In genomic region chr9:135869916-135870315, GRCh38 we compare ENCODE assay signal across 37 cellular contexts.
"Had no signal": no experiment of that assay in that cellular context is flagged by ENCODE, and none has a peak within 500 bp of the region (broad histone marks: within the 10 kb centered on the region; RNA-seq: fewer than 3 reads in every experiment).

No MANE protein-coding gene starts in this region.

- H3K27me3 Mint-ChIP-seq: activated B cell treated with CpG ODN at 0.5 μM for 24 hours; activated CD4-positive, alpha-beta memory T cell treated with anti-CD3 and anti-CD28 coated beads for 36 hours; activated CD4-positive, alpha-beta T cell treated with anti-CD3 and anti-CD28 coated beads, Interleukin-2, amount 10 ng/mL, durations not matched to agents 24 days and 14 days; activated CD8-positive, alpha-beta T cell treated with anti-CD3 and anti-CD28 coated beads for 36 hours; activated naive CD8-positive, alpha-beta T cell treated with anti-CD3 and anti-CD28 coated beads, Interleukin-2, amount 10 ng/mL, durations not matched to agents 7 days and 5 days; activated T-helper 17 cell treated with anti-CD3 and anti-CD28 coated beads, Interleukin-2, amount 50 U/mL, for 72 hours; brain; central memory CD8-positive, alpha-beta T cell had no signal

- H3K9me3 Mint-ChIP-seq: activated B cell treated with CpG ODN at 0.5 μM for 24 hours; activated CD4-positive, alpha-beta memory T cell treated with anti-CD3 and anti-CD28 coated beads for 36 hours; activated CD8-positive, alpha-beta T cell treated with anti-CD3 and anti-CD28 coated beads for 36 hours; activated naive CD4-positive, alpha-beta T cell treated with anti-CD3 and anti-CD28 coated beads for 36 hours; activated naive CD4-positive, alpha-beta T cell treated with anti-CD3 and anti-CD28 coated beads, Interleukin-2, amount 50 U/mL, for 72 hours; activated naive CD8-positive, alpha-beta T cell treated with anti-CD3 and anti-CD28 coated beads, Interleukin-2, amount 10 ng/mL, durations not matched to agents 7 days and 5 days; activated T-cell treated with anti-CD3 and anti-CD28 coated beads, Interleukin-2, amount 50 U/mL, for 4 hours; activated T-cell treated with anti-CD3 and anti-CD28 coated beads, Interleukin-2, amount 50 U/mL, for 72 hours; activated T-helper 1 cell treated with anti-CD3 and anti-CD28 coated beads, Interleukin-12 subunit alpha, Interleukin-12 subunit beta, Interleukin-2, Interleukin-4 antibody, amounts not matched to agents 30 ng/mL and 10 ng/mL and 1 ng/mL, durations not matched to agents 14 hours and 24 hours and 36 hours; activated T-helper 17 cell treated with anti-CD3 and anti-CD28 coated beads, Interleukin-2, amount 50 U/mL, for 72 hours; brain; central memory CD8-positive, alpha-beta T cell; T-helper 1 cell treated with Interleukin-12 subunit alpha and Interleukin-12 subunit beta and Interleukin-4 antibody, amounts not matched to agents 30 μg/mL and 1 μg/mL, for 36 hours; T-helper 2 cell treated with Interferon-gamma antibody and Interleukin-4, amounts not matched to agents 5 μg/mL and 100 μg/mL, for 36 hours had no signal

- H3K4me1 Mint-ChIP-seq: activated B cell treated with CpG ODN at 0.5 μM for 24 hours; activated CD4-positive, alpha-beta T cell treated with anti-CD3 and anti-CD28 coated beads, Interleukin-2, amount 10 ng/mL, durations not matched to agents 24 days and 14 days had no signal

- H3K4me3 Mint-ChIP-seq: activated B cell treated with CpG ODN at 0.5 μM for 24 hours; activated CD4-positive, alpha-beta memory T cell treated with anti-CD3 and anti-CD28 coated beads for 36 hours; activated CD4-positive, alpha-beta T cell treated with anti-CD3 and anti-CD28 coated beads, Interleukin-2, amount 10 ng/mL, durations not matched to agents 24 days and 14 days; activated CD8-positive, alpha-beta T cell treated with anti-CD3 and anti-CD28 coated beads for 36 hours; activated naive CD4-positive, alpha-beta T cell treated with anti-CD3 and anti-CD28 coated beads for 36 hours; activated naive CD8-positive, alpha-beta T cell treated with anti-CD3 and anti-CD28 coated beads, Interleukin-2, amount 10 ng/mL, durations not matched to agents 7 days and 5 days; activated T-cell treated with anti-CD3 and anti-CD28 coated beads, Interleukin-2, amount 50 U/mL, for 4 hours; activated T-cell treated with anti-CD3 and anti-CD28 coated beads, Interleukin-2, amount 50 U/mL, for 72 hours; activated T-helper 1 cell treated with anti-CD3 and anti-CD28 coated beads, Interleukin-12 subunit alpha, Interleukin-12 subunit beta, Interleukin-2, Interleukin-4 antibody, amounts not matched to agents 30 ng/mL and 10 ng/mL and 1 ng/mL, durations not matched to agents 14 hours and 24 hours and 36 hours; activated T-helper 17 cell treated with anti-CD3 and anti-CD28 coated beads, Interleukin-2, amount 50 U/mL, for 72 hours; brain; central memory CD8-positive, alpha-beta T cell; T-helper 1 cell treated with Interleukin-12 subunit alpha and Interleukin-12 subunit beta and Interleukin-4 antibody, amounts not matched to agents 30 μg/mL and 1 μg/mL, for 36 hours; T-helper 2 cell treated with Interferon-gamma antibody and Interleukin-4, amounts not matched to agents 5 μg/mL and 100 μg/mL, for 36 hours had no signal

- H3K27ac Mint-ChIP-seq: activated B cell treated with CpG ODN at 0.5 μM for 24 hours; activated CD4-positive, alpha-beta memory T cell treated with anti-CD3 and anti-CD28 coated beads for 36 hours; activated CD4-positive, alpha-beta T cell treated with anti-CD3 and anti-CD28 coated beads, Interleukin-2, amount 10 ng/mL, durations not matched to agents 24 days and 14 days; activated CD8-positive, alpha-beta T cell treated with anti-CD3 and anti-CD28 coated beads for 36 hours; activated naive CD4-positive, alpha-beta T cell treated with anti-CD3 and anti-CD28 coated beads for 36 hours; activated naive CD8-positive, alpha-beta T cell treated with anti-CD3 and anti-CD28 coated beads, Interleukin-2, amount 10 ng/mL, durations not matched to agents 7 days and 5 days; activated T-cell treated with anti-CD3 and anti-CD28 coated beads, Interleukin-2, amount 50 U/mL, for 72 hours; activated T-helper 1 cell treated with anti-CD3 and anti-CD28 coated beads, Interleukin-12 subunit alpha, Interleukin-12 subunit beta, Interleukin-2, Interleukin-4 antibody, amounts not matched to agents 30 ng/mL and 10 ng/mL and 1 ng/mL, durations not matched to agents 14 hours and 24 hours and 36 hours; activated T-helper 17 cell treated with anti-CD3 and anti-CD28 coated beads, Interleukin-2, amount 50 U/mL, for 72 hours; T-helper 1 cell treated with Interleukin-12 subunit alpha and Interleukin-12 subunit beta and Interleukin-4 antibody, amounts not matched to agents 30 μg/mL and 1 μg/mL, for 36 hours; T-helper 2 cell treated with Interferon-gamma antibody and Interleukin-4, amounts not matched to agents 5 μg/mL and 100 μg/mL, for 36 hours had no signal

- DNase-seq: activated B cell treated with CpG ODN at 0.5 μM for 24 hours; activated CD4-positive, alpha-beta memory T cell treated with anti-CD3 and anti-CD28 coated beads for 36 hours; activated CD4-positive, alpha-beta T cell treated with anti-CD3 and anti-CD28 coated beads for 4 hours; activated CD4-positive, alpha-beta T cell treated with anti-CD3 and anti-CD28 coated beads, Interleukin-2, amount 10 ng/mL, durations not matched to agents 24 days and 14 days; activated CD4-positive, alpha-beta T cell treated with anti-CD3 and anti-CD28 coated beads, Interleukin-2, amount 50 U/mL, for 1 hour; activated CD4-positive, alpha-beta T cell treated with anti-CD3 and anti-CD28 coated beads, Interleukin-2, amount 50 U/mL, for 4 hours; activated CD4-positive, CD25-positive, alpha-beta regulatory T cell treated with anti-CD3 and anti-CD28 coated beads, Interleukin-2, amount 50 U/mL, for 72 hours; activated CD8-positive, alpha-beta memory T cell treated with anti-CD3 and anti-CD28 coated beads, Interleukin-2, amount 50 U/mL, for 4 hours; activated CD8-positive, alpha-beta T cell treated with anti-CD3 and anti-CD28 coated beads for 36 hours; activated effector memory CD4-positive, alpha-beta T cell treated with anti-CD3 and anti-CD28 coated beads, Interleukin-2, amount 50 U/mL, for 16 hours; activated gamma-delta T cell treated with Interleukin-2 at 50 U/mL for 16 hours; activated naive CD4-positive, alpha-beta T cell; activated naive CD4-positive, alpha-beta T cell treated with anti-CD3 and anti-CD28 coated beads for 36 hours; activated naive CD4-positive, alpha-beta T cell treated with anti-CD3 and anti-CD28 coated beads, Interleukin-2, amount 50 U/mL, for 16 hours; activated naive CD8-positive, alpha-beta T cell treated with anti-CD3 and anti-CD28 coated beads, Interleukin-2, amount 10 ng/mL, durations not matched to agents 7 days and 5 days; activated T-cell treated with anti-CD3 and anti-CD28 coated beads for 4 hours; activated T-cell treated with anti-CD3 and anti-CD28 coated beads, Interleukin-2, amount 50 U/mL, for 1 hour; activated T-cell treated with anti-CD3 and anti-CD28 coated beads, Interleukin-2, amount 50 U/mL, for 4 hours; activated T-cell treated with anti-CD3 and anti-CD28 coated beads, Interleukin-2, amount 50 U/mL, for 72 hours; amygdala; anterior cingulate cortex; caudate nucleus; cerebellar nuclear complex; T-helper 1 cell; T-helper 2 cell; T-helper 9 cell had no signal

- H3K4me3 ChIP-seq: adrenal gland, ascending aorta, cardiac muscle cell had no signal

- H3K36me3 ChIP-seq: adrenal gland, ascending aorta, cardiac muscle cell had no signal

- H3K27me3 ChIP-seq: adrenal gland, ascending aorta, cardiac muscle cell had no signal

- H3K4me1 ChIP-seq: adrenal gland, ascending aorta had no signal

- ATAC-seq: activated CD8-positive, alpha-beta T cell treated with anti-CD3 and anti-CD28 coated beads for 36 hours; activated naive CD4-positive, alpha-beta T cell treated with anti-CD3 and anti-CD28 coated beads, Interleukin-2, amount 50 U/mL, for 72 hours; activated T-cell treated with anti-CD3 and anti-CD28 coated beads, Interleukin-2, amount 50 U/mL, for 4 hours; activated T-cell treated with anti-CD3 and anti-CD28 coated beads, Interleukin-2, amount 50 U/mL, for 72 hours; activated T-helper 17 cell treated with anti-CD3 and anti-CD28 coated beads, Interleukin-2, amount 50 U/mL, for 72 hours had no signal

- H3K27ac ChIP-seq: adrenal gland, ascending aorta, cardiac muscle cell, VCaP had no signal

- H3K9me3 ChIP-seq: adrenal gland, ascending aorta had no signal
